Comparison of ENCODE assay signal across 26 cellular contexts in genomic region chr13:34561033-34561432, GRCh38.
"Had no signal": no experiment of that assay in that cellular context is flagged by ENCODE, and none has a peak within 500 bp of the region (broad histone marks: within the 10 kb centered on the region; RNA-seq: fewer than 3 reads in every experiment).

No MANE protein-coding gene starts in this region.

- H3K27me3 ChIP-seq: heart right ventricle, hepatocyte, left lung, neutrophil, ovary, right atrium auricular region, right lobe of liver, tibial nerve, uterus had no signal

- H3K4me1 ChIP-seq: left lung, lower lobe of right lung, right atrium auricular region, right lobe of liver, tibial nerve, uterus had no signal

- H3K27ac ChIP-seq: heart right ventricle, hepatocyte, left lung, lower lobe of right lung, neutrophil, ovary, right atrium auricular region, right lobe of liver, thoracic aorta, tibial nerve, uterus had no signal

- H3K4me3 ChIP-seq: heart right ventricle, hepatocyte, left lung, lower lobe of right lung, ovary, right atrium auricular region, right lobe of liver, smooth muscle cell, thoracic aorta, tibial nerve, uterus had no signal

- H3K9me3 ChIP-seq: heart right ventricle, left lung, lower lobe of right lung, neutrophil, ovary, right atrium auricular region, right lobe of liver, thoracic aorta, tibial nerve, uterus had no signal

- ATAC-seq: heart right ventricle; left colon; left lung; lower lobe of right lung; naive thymus-derived CD4-positive, alpha-beta T cell; natural killer cell treated with Interleukin-12 subunit alpha and Interleukin-12 subunit beta and Interleukin-15 and Interleukin-18, amount 100 ng/mL, for 72 hours; right lobe of liver; stimulated activated memory B cell treated with anti-CD40 and anti-IgM and Interleukin-4, amounts not matched to agents 10 μg/mL and 1 μg/mL and 100 μg/mL, for 72 hours; stimulated activated naive CD8-positive, alpha-beta T cell treated with anti-CD3 and anti-CD28 coated beads, Interleukin-15, amount 100 ng/mL, for 72 hours had no signal

- H3K36me3 ChIP-seq: heart right ventricle, left lung, lower lobe of right lung, neutrophil, ovary, right atrium auricular region, right lobe of liver, thoracic aorta, tibial nerve, uterus had no signal

- DNase-seq: heart right ventricle; kidney; left colon; left lung; lower lobe of right lung; mammary epithelial cell; mesenchymal stem cell; naive thymus-derived CD4-positive, alpha-beta T cell; ovary; right lobe of liver; stimulated activated CD4-positive, alpha-beta T cell treated with anti-CD3 and anti-CD28 coated beads, Interleukin-1b, Interleukin-23, amount 100 ng/mL, for 48 hours; stimulated activated CD4-positive, alpha-beta T cell treated with anti-CD3 and anti-CD28 coated beads, Interleukin-2, amount 100 ng/mL, for 48 hours; stimulated activated CD4-positive, alpha-beta T cell treated with anti-CD3 and anti-CD28 coated beads, Interleukin-4, amount 100 ng/mL, for 4 hours; stimulated activated CD8-positive, alpha-beta memory T cell treated with anti-CD3 and anti-CD28 coated beads, Interleukin-4, amount 100 ng/mL, for 48 hours; stimulated activated naive CD4-positive, alpha-beta T cell treated with Interleukin-2 at 50 U/mL for 16 hours; stimulated activated naive CD8-positive, alpha-beta T cell treated with anti-CD3 and anti-CD28 coated beads, Interleukin-15, amount 100 ng/mL, for 72 hours; substantia nigra; uterus had no signal
